8 cellular contexts compared by ENCODE assay signal in genomic region chr6:1312193-1312443, GRCh38. TPM values are rescaled to one million over a fixed set of nuclear protein-coding genes. Genes with fewer than 3 reads are reported as not detected.
DNase-seq lines count a peak whose midpoint lies in the region; ATAC-seq and TF ChIP-seq lines count a peak whose summit lies in the region.

No MANE protein-coding gene starts in this region.

- no peak for ATAC-seq in activated CD8-positive, alpha-beta T cell treated with anti-CD3 and anti-CD28 coated beads for 36 hours
- ATAC-seq in HG02885 (IDR thresholded peaks at IDR 0.05; ENCODE audit: poor library complexity, unreplicated experiment) (no peak), GM18520 (IDR thresholded peaks at IDR 0.05; ENCODE audit: unreplicated experiment) (no peak)

- H3K79me2 ChIP-seq in H9 (ENCODE audit: insufficient read depth, low read length), result no peaks in the 10 kb centered on the region

- peaks cover 21 to 27% of the 10 kb centered on the region in 2 experiments for H3K4me1 Mint-ChIP-seq in H9
- peaks cover 15% of the 10 kb centered on the region for H3K4me1 Mint-ChIP-seq in activated CD8-positive, alpha-beta T cell treated with anti-CD3 and anti-CD28 coated beads for 36 hours (ENCODE audit: low read depth)

- no peak overlapping the region for H4K91ac ChIP-seq in H9 (ENCODE audit: insufficient read length, low read depth, low read length)

- no peak overlapping the region for H3T11ph ChIP-seq in H9 (ENCODE audit: low read length)

- no peak overlapping the region for H2BK120ac ChIP-seq in H9 (ENCODE audit: low read depth, low read length, poor library complexity, severe bottlenecking)

- no peaks in the 10 kb centered on the region for H3K79me1 ChIP-seq in H9 (ENCODE audit: insufficient read depth, low read depth, low read length, poor library complexity, severe bottlenecking)

- H3K27me3 ChIP-seq in H9 (ENCODE audit: insufficient read depth, low read length), result peaks cover 67% of the 10 kb centered on the region
- peaks cover 19 to 20% of the 10 kb centered on the region in 2 donors for H3K27me3 ChIP-seq in right atrium auricular region

- no peak overlapping the region for H4K8ac ChIP-seq in H9 (replicated peaks; ENCODE audit: insufficient read length, low read depth, low read length)

- no peak overlapping the region for H3K14ac ChIP-seq in H9 (ENCODE audit: insufficient read depth, low read length)

- DNase-seq in H9 (no peak), right atrium auricular region (ENCODE audit: low spot score) (no peak), skeletal muscle cell (ENCODE audit: low read depth) (no peak), NCI-H146 treated with DMSO at 0.1 percent for 48 hours (lab: John Stamatoyannopoulos, UW; ENCODE audit: unreplicated experiment) (no peak), DMS53 (lab: John Stamatoyannopoulos, UW) (no peak)
- no peak for DNase-seq in activated CD8-positive, alpha-beta T cell treated with anti-CD3 and anti-CD28 coated beads for 36 hours

- H3K18ac ChIP-seq in H9 (ENCODE audit: insufficient read length, low read depth, low read length), result no peak overlapping the region

- H3K9me3 ChIP-seq in H9 (ENCODE audit: control insufficient read depth, low read depth, low read length) (no peaks in the 10 kb centered on the region), right atrium auricular region (no peaks in the 10 kb centered on the region)

- no peak overlapping the region for H3K23ac ChIP-seq in H9 (ENCODE audit: insufficient read length, low read depth, low read length)

- H3K4ac ChIP-seq in H9 (ENCODE audit: low read depth, low read length), result no peak overlapping the region

- H3K9me3 Mint-ChIP-seq in H9, result peaks cover 0 to 8% of the 10 kb centered on the region in 2 experiments; a peak in 4 of 5 replicates
- no peaks in the 10 kb centered on the region for H3K9me3 Mint-ChIP-seq in activated CD8-positive, alpha-beta T cell treated with anti-CD3 and anti-CD28 coated beads for 36 hours

- H3K36me3 Mint-ChIP-seq in H9 (ENCODE audit: insufficient read depth in 1 of 3, low read depth in 3 of 3), result no peaks in the 10 kb centered on the region
- no peaks in the 10 kb centered on the region for H3K36me3 Mint-ChIP-seq in activated CD8-positive, alpha-beta T cell treated with anti-CD3 and anti-CD28 coated beads for 36 hours (ENCODE audit: low read depth)

- H2BK20ac ChIP-seq in H9 (ENCODE audit: low read depth, low read length, poor library complexity, severe bottlenecking), result no peak overlapping the region

- no peak overlapping the region for H2BK5ac ChIP-seq in H9 (ENCODE audit: insufficient read length, low read length)

- peaks cover 93% of the 10 kb centered on the region for H3K27me3 Mint-ChIP-seq in H9 (ENCODE audit: low read depth)
- H3K27me3 Mint-ChIP-seq in activated CD8-positive, alpha-beta T cell treated with anti-CD3 and anti-CD28 coated beads for 36 hours, result peaks cover 62% of the 10 kb centered on the region

- no peak overlapping the region for H3K9ac ChIP-seq in H9 (ENCODE audit: extremely low read depth, insufficient read length, low read length)

- TF ChIP-seq CTCF in H9 (conservative IDR thresholded peaks at IDR 0.05) (no peak), right atrium auricular region (IDR thresholded peaks at IDR 0.05) (no peak)
- no peak for TF ChIP-seq CTCF in activated CD8-positive, alpha-beta T cell treated with anti-CD3 and anti-CD28 coated beads for 36 hours (IDR thresholded peaks at IDR 0.05)

- POLR2A ChIA-PET in activated CD8-positive, alpha-beta T cell treated with anti-CD3 and anti-CD28 coated beads for 36 hours (lab: Charles Lee), result no interaction called here

- no CpG with 5 or more reads among the region's 23 CpGs for WGBS in H9 (ENCODE audit: extremely low coverage, insufficient read length, low lambda C conversion rate)

- no peak overlapping the region for H2BK15ac ChIP-seq in H9 (ENCODE audit: low read depth, low read length)

- H2BK12ac ChIP-seq in H9 (ENCODE audit: insufficient read length, low read depth, low read length), result no peak overlapping the region

- peak overlapping the region; percentile 56 to 80 for H3K4me3 Mint-ChIP-seq in H9
- peak overlapping the region; percentile 38 for H3K4me3 Mint-ChIP-seq in activated CD8-positive, alpha-beta T cell treated with anti-CD3 and anti-CD28 coated beads for 36 hours

- H3K23me2 ChIP-seq in H9 (ENCODE audit: insufficient read length, low read depth, low read length, poor library complexity, severe bottlenecking), result peaks cover 9% of the 10 kb centered on the region

- no peak overlapping the region for H3K27ac Mint-ChIP-seq in H9
- H3K27ac Mint-ChIP-seq in activated CD8-positive, alpha-beta T cell treated with anti-CD3 and anti-CD28 coated beads for 36 hours, result no peak overlapping the region

- no peaks in the 10 kb centered on the region for H4K20me1 ChIP-seq in H9 (ENCODE audit: control insufficient read depth, insufficient read depth, insufficient read length)

- no peak overlapping the region for H2AK5ac ChIP-seq in H9 (ENCODE audit: insufficient read length, low read length)

- H3K4me2 ChIP-seq in H9 (ENCODE audit: insufficient read depth, insufficient read length, low read length), result peak overlapping the region; percentile 59

- no peak overlapping the region for H2AFZ ChIP-seq in H9 (ENCODE audit: low read length)

- no peaks in the 10 kb centered on the region for H3K36me3 ChIP-seq in right atrium auricular region

- H3K56ac ChIP-seq in H9 (ENCODE audit: insufficient read length, low read depth, low read length), result no peak overlapping the region

- intact Hi-C loops in activated CD8-positive, alpha-beta T cell treated with anti-CD3 and anti-CD28 coated beads for 36 hours (cut with micrococcal nuclease), result loop anchor here (5.0 kb wide), 1 partner anchor 65 kb away; no protein-coding TSS in a partner anchor

- H3K4me1 ChIP-seq in H9 (ENCODE audit: insufficient read depth, low read length), result no peaks in the 10 kb centered on the region
- peaks cover 0 to 35% of the 10 kb centered on the region in 2 donors for H3K4me1 ChIP-seq in right atrium auricular region

- H3K4me3 ChIP-seq in right atrium auricular region (peak overlapping the region; percentile 19 to 42), skeletal muscle cell (ENCODE audit: low read depth, low read length) (peak overlapping the region; percentile 42)

- H4K5ac ChIP-seq in H9 (ENCODE audit: insufficient read length, low read depth, low read length), result no peak overlapping the region

- CTCF ChIA-PET in activated CD8-positive, alpha-beta T cell treated with anti-CD3 and anti-CD28 coated beads for 36 hours (lab: Charles Lee), result no interaction called here

- H3K27ac ChIP-seq in H9 (ENCODE audit: insufficient read length, low read depth, low read length) (no peak overlapping the region), right atrium auricular region (no peak overlapping the region)

RNA-seq across cellular contexts. Expression of gene FOXQ1, which starts 0.2 kb away (rescaled TPM):
- total RNA-seq in H9 (2021) (0.15 TPM in 1 of 2 replicates, not detected in the other), right atrium auricular region (not detected)
- total RNA-seq in activated CD8-positive, alpha-beta T cell treated with anti-CD3 and anti-CD28 coated beads for 36 hours, result not detected
